In genomic region chr1:99758073-99758511, GRCh38 we compare ENCODE assay signal across 8 cellular contexts. TPM values are rescaled to one million over a fixed set of nuclear protein-coding genes. Genes with fewer than 3 reads are reported as not detected.
DNase-seq lines count a peak whose midpoint lies in the region; ATAC-seq, FAIRE-seq and TF ChIP-seq lines count a peak whose summit lies in the region.

No MANE protein-coding gene starts in this region.

- intact Hi-C loops in K562 (cut with micrococcal nuclease), result no loop called here

- no peak overlapping the region for H3K27ac Mint-ChIP-seq in progenitor cell of endocrine pancreas

- H3K36me3 ChIP-seq in K562 (ENCODE audit: control insufficient read depth, insufficient read depth, low read length), result peaks cover 27% of the 10 kb centered on the region; the same call in 2 of the 3 replicates

- no peak overlapping the region for H2AFZ ChIP-seq in K562 (ENCODE audit: low read depth, low read length)

- peaks cover 0 to 27% of the 10 kb centered on the region in 2 experiments; a peak in 3 of 5 replicates for H3K4me1 ChIP-seq in K562 (replicated peaks in 1 of 2; ENCODE audit: control insufficient read depth in 2 of 2, insufficient read depth in 2 of 2, low read length in 2 of 2)

- H3K4me3 Mint-ChIP-seq in progenitor cell of endocrine pancreas (ENCODE audit: low read depth), result no peak overlapping the region

- peaks cover 16% of the 10 kb centered on the region for H3K4me1 Mint-ChIP-seq in progenitor cell of endocrine pancreas (ENCODE audit: low read depth)

- FAIRE-seq in K562 (lab: Jason Lieb, UNC), result no peak

- peak overlapping the region; percentile 7; the same call in 1 of the 2 replicates for H3K4me2 ChIP-seq in K562 (ENCODE audit: insufficient read depth, low read length)

- H3K27me3 Mint-ChIP-seq in progenitor cell of endocrine pancreas, result no peaks in the 10 kb centered on the region

- H3K4me3 ChIP-seq in K562, result no peak overlapping the region

- peaks cover 18% of the 10 kb centered on the region for H3K9me3 Mint-ChIP-seq in progenitor cell of endocrine pancreas (ENCODE audit: low read depth)

- peaks cover 93% of the 10 kb centered on the region for H3K79me2 ChIP-seq in K562 (ENCODE audit: control insufficient read depth, insufficient read depth, low read length)

- 0% methylated on average over 1 of the region's 1 CpG for WGBS in K562 (ENCODE audit: insufficient coverage, low coverage, missing lambda C conversion rate)

- no peak for TF ChIP-seq POLR2A in K562 (conservative IDR thresholded peaks at IDR 0.05)

- peak overlapping the region; percentile 47; the same call in 2 of the 3 replicates for H3K27ac ChIP-seq in K562 (ENCODE audit: extremely low read depth, low read depth, low read length)

- H3K9me1 ChIP-seq in K562 (ENCODE audit: control insufficient read depth, insufficient read depth, low read length), result no peaks in the 10 kb centered on the region

- POLR2A ChIA-PET in K562 (lab: Yijun Ruan, JAX), result no interaction called here

- no peak for TF ChIP-seq EP300 in K562 (IDR thresholded peaks at IDR 0.05; ENCODE audit: low read length)

- no peaks in the 10 kb centered on the region for H3K27me3 ChIP-seq in K562 (ENCODE audit: control insufficient read depth in 2 of 2, insufficient read depth in 2 of 2, low read length in 2 of 2)

- BruUV-seq in K562 (replicated peaks; lab: Mats Ljungman, UMichigan), result no TSS peak

- in situ Hi-C loops in K562 (cut with MboI), result no loop called here

- no peak for TF ChIP-seq RAD21 in K562 (CRISPR knock-in tag; conservative IDR thresholded peaks at IDR 0.05 in 1 of 2, IDR thresholded peaks at IDR 0.05 in 1 of 2)

- 0 out of 2 replicates have a peak, but pooled peaks cover 3% of the 10 kb centered on the region for H3K9me3 ChIP-seq in K562 (replicated peaks; ENCODE audit: control insufficient read depth, insufficient read depth, low read depth, low read length)

- TF ChIP-seq CTCF in K562 (IDR thresholded peaks at IDR 0.05 in 2 of 3, conservative IDR thresholded peaks at IDR 0.05 in 1 of 3; ENCODE audit: insufficient read depth in 2 of 3, low read depth in 1 of 3, low read length in 3 of 3), result no peak
- TF ChIP-seq CTCF in progenitor cell of endocrine pancreas (IDR thresholded peaks at IDR 0.05; ENCODE audit: unreplicated experiment), result no peak

- peak; percentile 67 for ATAC-seq in GM19467 (IDR thresholded peaks at IDR 0.05; ENCODE audit: unreplicated experiment)
- ATAC-seq in HG03103 (IDR thresholded peaks at IDR 0.05; ENCODE audit: low read depth, unreplicated experiment), result peak; percentile 52
- ATAC-seq in K562, result peak; percentile 42

- no peaks in the 10 kb centered on the region for H4K20me1 ChIP-seq in K562 (replicated peaks; ENCODE audit: control insufficient read depth, insufficient read depth, low read length)

- DNase-seq in ELR (ENCODE audit: low read depth) (peak; percentile 9), K562 (ENCODE audit: extremely low read depth in 1 of 4, low spot score in 3 of 4) (no peak), anterior cingulate cortex (lab: John Stamatoyannopoulos, UW) (no peak), NCI-H524 (lab: John Stamatoyannopoulos, UW) (no peak), activated T-cell treated with anti-CD3 and anti-CD28 coated beads for 4 hours (no peak), progenitor cell of endocrine pancreas (ENCODE audit: low spot score, unreplicated experiment) (no peak)

- CTCF ChIA-PET in K562 (lab: Yijun Ruan, JAX; ENCODE audit: low intra/inter-chr PET ratio), result no interaction called here

- H3K9ac ChIP-seq in K562 (ENCODE audit: insufficient read depth in 1 of 2, low read depth in 2 of 2, low read length in 2 of 2), result no peak overlapping the region

- H3K36me3 Mint-ChIP-seq in progenitor cell of endocrine pancreas (ENCODE audit: insufficient read depth), result peaks cover 2% of the 10 kb centered on the region

TF ChIP-seq in K562, 482 proteins besides CTCF, POLR2A, EP300 and RAD21:
- no peak for TF ChIP-seq KDM2B (CRISPR knock-in tag; IDR thresholded peaks at IDR 0.05)
- peak; percentile 37; the same call in 1 of the 2 replicates for TF ChIP-seq C11orf30 (IDR thresholded peaks at IDR 0.05; ENCODE audit: low read depth)
- TF ChIP-seq, protein P1, sequence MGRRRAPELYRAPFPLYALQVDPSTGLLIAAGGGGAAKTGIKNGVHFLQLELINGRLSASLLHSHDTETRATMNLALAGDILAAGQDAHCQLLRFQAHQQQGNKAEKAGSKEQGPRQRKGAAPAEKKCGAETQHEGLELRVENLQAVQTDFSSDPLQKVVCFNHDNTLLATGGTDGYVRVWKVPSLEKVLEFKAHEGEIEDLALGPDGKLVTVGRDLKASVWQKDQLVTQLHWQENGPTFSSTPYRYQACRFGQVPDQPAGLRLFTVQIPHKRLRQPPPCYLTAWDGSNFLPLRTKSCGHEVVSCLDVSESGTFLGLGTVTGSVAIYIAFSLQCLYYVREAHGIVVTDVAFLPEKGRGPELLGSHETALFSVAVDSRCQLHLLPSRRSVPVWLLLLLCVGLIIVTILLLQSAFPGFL (CRISPR knock-in tag; IDR thresholded peaks at IDR 0.05), result no peak
- peak; percentile 54 for TF ChIP-seq MAFG (tag; conservative IDR thresholded peaks at IDR 0.05)
- no peak for TF ChIP-seq FOXJ3 (CRISPR knock-in tag; IDR thresholded peaks at IDR 0.05)
- peak; percentile 12; the same call in 1 of the 2 replicates for TF ChIP-seq NFE2L1 (tag; IDR thresholded peaks at IDR 0.05; ENCODE audit: borderline replicate concordance, low read depth)
- peak; percentile 26; the same call in 1 of the 2 replicates for TF ChIP-seq SMARCA4 (IDR thresholded peaks at IDR 0.05)
- peak; percentile 71; the same call in 1 of the 2 replicates for TF ChIP-seq ZEB2 (IDR thresholded peaks at IDR 0.05)
- TF ChIP-seq ZNF707 (CRISPR knock-in tag; conservative IDR thresholded peaks at IDR 0.05), result no peak
- peak; percentile 26; the same call in 1 of the 2 replicates for TF ChIP-seq ZNF316 (IDR thresholded peaks at IDR 0.05)
- peak; percentile 55; the same call in 1 of the 2 replicates for TF ChIP-seq SMARCE1 (IDR thresholded peaks at IDR 0.05)
- no peak for TF ChIP-seq EWSR1 (IDR thresholded peaks at IDR 0.05; ENCODE audit: borderline replicate concordance, low read depth, partially characterized antibody)
- no peak for TF ChIP-seq TAF1 (IDR thresholded peaks at IDR 0.05; ENCODE audit: control insufficient read depth, extremely low read depth, insufficient read depth, low read length, severe bottlenecking)
- peak; percentile 77 for TF ChIP-seq SOX6 (IDR thresholded peaks at IDR 0.05)
- TF ChIP-seq RBBP5 (IDR thresholded peaks at IDR 0.05; ENCODE audit: borderline replicate concordance, insufficient read depth, low read length, poor library complexity, severe bottlenecking), result no peak
- peak; percentile 58 for TF ChIP-seq NFE2 (IDR thresholded peaks at IDR 0.05; ENCODE audit: low read depth)

RNA-seq across cellular contexts. Expression of gene FRRS1, which starts 8.3 kb away (rescaled TPM):
- 114 and 187 TPM in 2 replicates for total RNA-seq in K562 (2011; cell fraction: chromatin; rRNA removed; ENCODE audit: low replicate concordance)
- total RNA-seq in K562 (2011; cell fraction: nucleolus; rRNA removed), result 100 and 116 TPM in 2 replicates
- 130 and 133 TPM in 2 replicates for total RNA-seq in K562 (2011; cell fraction: nucleoplasm; rRNA removed)
- 17.8 and 21.7 TPM in 2 replicates for total RNA-seq in K562 (2014; rRNA removed)
- 54.0 and 54.2 TPM in 2 replicates for total RNA-seq in K562 (2014; rRNA removed; fragmentation: Illumina TruSeq; extraction: Trizol)
- total RNA-seq in K562 (2015; rRNA removed; fragmentation: Illumina TruSeq; extraction: Trizol), result 41.2 and 43.3 TPM in 2 replicates
- 31.1 and 31.6 TPM in 2 replicates for total RNA-seq in K562 (2021)
- 41.3 and 44.7 TPM in 2 replicates for polyA plus RNA-seq in K562 (2011; rRNA removed)
- 12.5 and 26.8 TPM in 2 replicates for polyA plus RNA-seq in K562 (2011; cell fraction: cytosol; rRNA removed)
- polyA plus RNA-seq in K562 (2011; cell fraction: nucleus; rRNA removed), result 25.7 and 36.5 TPM in 2 replicates
- polyA plus RNA-seq in K562 (2012), result 17.5 and 23.2 TPM in 2 replicates
- polyA plus RNA-seq in K562 (2014; fragmentation: Illumina TruSeq; extraction: Trizol), result 19.2 and 23.7 TPM in 2 replicates
- 1 to 10 TPM in 1 of 2 experiments, under 1 TPM in 1; 0.87 to 1.9 TPM for polyA plus RNA-seq in K562 (2014; fragmentation: Nextera tagmentation; extraction: Ambion mirVana)
- 14.6 and 18.6 TPM in 2 replicates for polyA plus RNA-seq in K562 (2014; rRNA removed)
- 150 and 168 TPM in 2 replicates for polyA minus RNA-seq in K562 (2011; rRNA and poly(A)+ RNA removed)
- polyA minus RNA-seq in K562 (2011; cell fraction: cytosol; rRNA and poly(A)+ RNA removed), result 41.7 and 43.8 TPM in 2 replicates
- polyA minus RNA-seq in K562 (2011; cell fraction: nucleus; rRNA and poly(A)+ RNA removed), result 35.1 and 70.3 TPM in 2 replicates
- total RNA-seq in progenitor cell of endocrine pancreas, result 7.6 and 8.6 TPM in 2 replicates
